In the genomic region with DNA sequence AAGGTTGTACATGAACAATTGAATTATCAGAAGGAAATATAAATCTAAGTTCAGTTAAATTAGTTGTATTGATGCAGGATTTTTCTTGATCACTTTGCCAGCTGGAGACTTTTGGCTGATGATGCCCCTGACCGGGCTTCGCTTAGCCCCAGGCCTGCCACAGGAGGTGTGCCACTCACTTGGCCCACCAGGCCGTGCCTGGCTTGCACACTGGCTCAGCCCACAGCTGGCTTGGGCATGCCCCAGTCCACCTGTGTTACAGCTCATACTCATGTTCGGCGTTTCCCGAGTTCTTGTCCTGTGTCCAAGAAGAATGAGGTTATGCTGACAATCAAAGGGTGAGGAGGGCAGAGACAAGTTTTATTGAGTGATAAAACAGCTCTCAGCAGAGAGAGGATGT, we compare ENCODE assay signal across 18 cellular contexts.
"Had no signal": no experiment of that assay in that cellular context is flagged by ENCODE, and none has a peak within 500 bp of the region (broad histone marks: within the 10 kb centered on the region; RNA-seq: fewer than 3 reads in every experiment).

No MANE protein-coding gene starts in this region.

- H3K4me3 Mint-ChIP-seq: memory B cell had no signal

- H3K4me3 ChIP-seq: coronary artery, dorsolateral prefrontal cortex, esophagus muscularis mucosa, gastroesophageal sphincter, heart right ventricle, left lung, lung had no signal

- H3K27ac ChIP-seq: coronary artery, dorsolateral prefrontal cortex, esophagus muscularis mucosa, foreskin keratinocyte, gastroesophageal sphincter, heart right ventricle, left lung had no signal

- H3K36me3 ChIP-seq: esophagus muscularis mucosa, gastroesophageal sphincter, heart right ventricle, left lung had no signal

- H3K27ac Mint-ChIP-seq: memory B cell had no signal

- H3K4me1 ChIP-seq: esophagus muscularis mucosa, foreskin keratinocyte, gastroesophageal sphincter, heart right ventricle, left lung had no signal

- DNase-seq: dermis blood vessel endothelial cell; dorsolateral prefrontal cortex; effector CD4-positive, alpha-beta T cell; effector memory CD4-positive, alpha-beta T cell; foreskin keratinocyte; heart right ventricle; hippocampal formation; left cardiac atrium; left lung; left ventricle myocardium superior; mammary epithelial cell; mesendoderm; midbrain had no signal

- ATAC-seq: foreskin keratinocyte, gastroesophageal sphincter, heart right ventricle, left cardiac atrium, left lung, left ventricle myocardium superior had no signal

- H3K9me3 ChIP-seq: esophagus muscularis mucosa, gastroesophageal sphincter, left lung had no signal

- H3K4me1 Mint-ChIP-seq: memory B cell had no signal

- H3K27me3 ChIP-seq: dorsolateral prefrontal cortex, esophagus muscularis mucosa, foreskin keratinocyte, gastroesophageal sphincter, heart right ventricle, left lung had no signal
